ENCODE assay signal across 24 cellular contexts in genomic region chr13:69904784-69905183, GRCh38.
DNase-seq lines count a peak whose midpoint lies in the region; ATAC-seq and TF ChIP-seq lines count a peak whose summit lies in the region.
"Had no signal": no experiment of that assay in that cellular context is flagged by ENCODE, and none has a peak within 500 bp of the region (broad histone marks: within the 10 kb centered on the region; RNA-seq: fewer than 3 reads in every experiment).

No MANE protein-coding gene starts in this region.

- intact Hi-C loops in sciatic nerve (cut with DNase I) (no loop called here), MCF 10A (cut with micrococcal nuclease) (no loop called here)

- CTCF ChIA-PET in SK-N-SH (lab: Yijun Ruan, JAX) = no interaction called here
- CTCF ChIA-PET in MCF 10A (lab: Yijun Ruan, JAX) = no interaction called here

- TF ChIP-seq CTCF in SK-N-SH (IDR thresholded peaks at IDR 0.05) = no peak
- no peak for TF ChIP-seq CTCF in astrocyte of the cerebellum (IDR thresholded peaks at IDR 0.05; ENCODE audit: low read depth, low read length, missing control alignments)
- no peak for TF ChIP-seq CTCF in nephron (IDR thresholded peaks at IDR 0.05; ENCODE audit: unreplicated experiment in 3 of 3)
- no peak for TF ChIP-seq CTCF in MCF 10A (IDR thresholded peaks at IDR 0.05; ENCODE audit: unreplicated experiment)

- no peak for TF ChIP-seq EP300 in SK-N-SH (IDR thresholded peaks at IDR 0.05; ENCODE audit: borderline replicate concordance in 1 of 2, low read depth in 1 of 2, low read length in 1 of 2)

- DNase-seq in SK-N-SH = no peak
- peak; percentile 18 for DNase-seq in astrocyte of the cerebellum (ENCODE audit: low read depth)
- no peak for DNase-seq in stimulated activated CD4-positive, alpha-beta T cell treated with anti-CD3 and anti-CD28 coated beads, Interleukin-4, amount 100 ng/mL, for 4 hours
- DNase-seq in sciatic nerve (ENCODE audit: low spot score) = no peak
- no peak for DNase-seq in MCF 10A (ENCODE audit: unreplicated experiment)
- DNase-seq: 8988T; ACHN; AML-193; BE2C; CD4-positive, alpha-beta T cell; CD8-positive, alpha-beta memory T cell; DMS 273 treated with DMSO at 0.1 percent for 48 hours; DMS79; EL; GDM1; GM23248; H9 had no signal

- BruUV-seq in MCF 10A (replicated peaks; lab: Mats Ljungman, UMichigan) = no TSS peak

- H3K27me3 Mint-ChIP-seq in nephron (ENCODE audit: low read depth) (no peaks in the 10 kb centered on the region), MCF 10A (ENCODE audit: insufficient read depth, unreplicated experiment) (peaks cover 63% of the 10 kb centered on the region)
- H3K27me3 Mint-ChIP-seq: CD4-positive, alpha-beta T cell; CD8-positive, alpha-beta memory T cell had no signal

- TF ChIP-seq RAD21 in SK-N-SH (IDR thresholded peaks at IDR 0.05; ENCODE audit: low read length) = no peak

- ATAC-seq in SK-N-SH treated with all-trans-retinoic acid at 6 μM for 48 hours (no peak), sciatic nerve (no peak)
- ATAC-seq: A549, GM12878, HCT116 had no signal

- H3K27ac Mint-ChIP-seq in nephron = peak overlapping the region in 2 of 3 experiments; percentile 64 to 68
- H3K27ac Mint-ChIP-seq in MCF 10A (ENCODE audit: low read depth, unreplicated experiment) = no peak overlapping the region
- H3K27ac Mint-ChIP-seq: CD14-positive monocyte; CD4-positive, alpha-beta T cell; CD8-positive, alpha-beta memory T cell; H9 had no signal

- no peaks in the 10 kb centered on the region for H3K9me3 ChIP-seq in SK-N-SH
- H3K9me3 ChIP-seq: A549; BE2C; BLaER1 treated with 17β-estradiol and CSF1 and Interleukin-3, amounts not matched to agents 10 nM and 100 nM had no signal

- H2AFZ ChIP-seq in SK-N-SH (ENCODE audit: low read depth) = no peak overlapping the region
- H2AFZ ChIP-seq: GM23248 had no signal

- H3K9me2 ChIP-seq in SK-N-SH = no peaks in the 10 kb centered on the region

- H4K20me1 ChIP-seq in SK-N-SH (ENCODE audit: insufficient read depth) = no peaks in the 10 kb centered on the region
- H4K20me1 ChIP-seq: BLaER1 treated with 17β-estradiol and CSF1 and Interleukin-3, amounts not matched to agents 10 nM and 100 nM had no signal

- POLR2A ChIA-PET in SK-N-SH (lab: Yijun Ruan, JAX) (no interaction called here), MCF 10A (lab: Yijun Ruan, JAX) (no interaction called here)

- no peak overlapping the region for H3K9ac ChIP-seq in SK-N-SH
- H3K9ac ChIP-seq: BLaER1 treated with 17β-estradiol and CSF1 and Interleukin-3, amounts not matched to agents 10 nM and 100 nM; GM23248 had no signal

- no peaks in the 10 kb centered on the region for H3K36me3 Mint-ChIP-seq in nephron (ENCODE audit: low read depth)
- no peaks in the 10 kb centered on the region for H3K36me3 Mint-ChIP-seq in MCF 10A (ENCODE audit: insufficient read depth, unreplicated experiment)
- H3K36me3 Mint-ChIP-seq: CD14-positive monocyte; CD8-positive, alpha-beta memory T cell had no signal

- H3K4me3 Mint-ChIP-seq in nephron = no peak overlapping the region
- no peak overlapping the region for H3K4me3 Mint-ChIP-seq in MCF 10A (ENCODE audit: unreplicated experiment)
- H3K4me3 Mint-ChIP-seq: CD14-positive monocyte; CD4-positive, alpha-beta T cell; CD8-positive, alpha-beta memory T cell; H9 had no signal

- no peak overlapping the region for H3K27ac ChIP-seq in SK-N-SH (ENCODE audit: low read depth in 2 of 2, low read length in 1 of 2)
- H3K27ac ChIP-seq: A549; BLaER1 treated with 17β-estradiol and CSF1 and Interleukin-3, amounts not matched to agents 10 nM and 100 nM; GM23248 had no signal

- in situ Hi-C loops in astrocyte of the cerebellum (cut with HindIII; ENCODE audit: low sequenced_read_pairs) = no loop called here

- no peaks in the 10 kb centered on the region for H3F3A ChIP-seq in SK-N-SH (replicated peaks; ENCODE audit: insufficient read depth)

- no peak overlapping the region for H3K4me3 ChIP-seq in SK-N-SH (ENCODE audit: low read depth in 2 of 2, low read length in 1 of 2)
- no peak overlapping the region for H3K4me3 ChIP-seq in astrocyte of the cerebellum (ENCODE audit: low read depth, low read length)
- H3K4me3 ChIP-seq: A549; BLaER1 treated with 17β-estradiol and CSF1 and Interleukin-3, amounts not matched to agents 10 nM and 100 nM; GM12878; GM23248 had no signal

- H3K79me2 ChIP-seq in SK-N-SH (ENCODE audit: insufficient read depth) = no peaks in the 10 kb centered on the region

- no peaks in the 10 kb centered on the region for H3K4me1 Mint-ChIP-seq in nephron
- H3K4me1 Mint-ChIP-seq in MCF 10A (ENCODE audit: insufficient read depth, unreplicated experiment) = no peaks in the 10 kb centered on the region
- H3K4me1 Mint-ChIP-seq: CD14-positive monocyte; CD8-positive, alpha-beta memory T cell; H9 had no signal

- no peak overlapping the region for H3K4me2 ChIP-seq in SK-N-SH
- H3K4me2 ChIP-seq: A549; BLaER1 treated with 17β-estradiol and CSF1 and Interleukin-3, amounts not matched to agents 10 nM and 100 nM had no signal

- no peaks in the 10 kb centered on the region for H3K27me3 ChIP-seq in SK-N-SH (ENCODE audit: insufficient read depth)
- H3K27me3 ChIP-seq: BE2C; BLaER1 treated with 17β-estradiol and CSF1 and Interleukin-3, amounts not matched to agents 10 nM and 100 nM had no signal

- no peaks in the 10 kb centered on the region for H3K9me3 Mint-ChIP-seq in nephron
- H3K9me3 Mint-ChIP-seq in MCF 10A (ENCODE audit: unreplicated experiment) = no peaks in the 10 kb centered on the region
- H3K9me3 Mint-ChIP-seq: H9 had no signal

- no peaks in the 10 kb centered on the region for H3K36me3 ChIP-seq in SK-N-SH (replicated peaks in 1 of 2; ENCODE audit: control insufficient read depth in 1 of 2, insufficient read depth in 2 of 2, low read length in 1 of 2)
- H3K36me3 ChIP-seq: BE2C; BLaER1 treated with 17β-estradiol and CSF1 and Interleukin-3, amounts not matched to agents 10 nM and 100 nM had no signal

- H3K4me1 ChIP-seq in SK-N-SH (ENCODE audit: control insufficient read depth in 1 of 2, insufficient read depth in 2 of 2, low read depth in 1 of 2, low read length in 1 of 2) = no peaks in the 10 kb centered on the region
- H3K4me1 ChIP-seq: A549; BE2C; BLaER1 treated with 17β-estradiol and CSF1 and Interleukin-3, amounts not matched to agents 10 nM and 100 nM had no signal

TF ChIP-seq in SK-N-SH treated with all-trans-retinoic acid at 6 μM for 48 hours, 23 proteins besides CTCF, POLR2A, EP300 and RAD21 (continues in another document):
- TF ChIP-seq PATZ1 (CRISPR knock-in tag; IDR thresholded peaks at IDR 0.05; ENCODE audit: borderline replicate concordance) = peak; percentile 60; the same call in 1 of the 2 replicates
- TF ChIP-seq ZC3H10 (CRISPR knock-in tag; IDR thresholded peaks at IDR 0.05) = peak; percentile 44; the same call in 1 of the 2 replicates
- peak; percentile 59 for TF ChIP-seq TCF4 (CRISPR knock-in tag; IDR thresholded peaks at IDR 0.05; ENCODE audit: borderline replicate concordance)

TF ChIP-seq in SK-N-SH, 30 proteins besides CTCF, POLR2A, EP300 and RAD21:
- TF ChIP-seq MAX (IDR thresholded peaks at IDR 0.05; ENCODE audit: low read depth) (no peak), FOXJ3 (CRISPR knock-in tag; IDR thresholded peaks at IDR 0.05) (no peak), SIN3A (IDR thresholded peaks at IDR 0.05; ENCODE audit: borderline replicate concordance, low read depth, low read length) (no peak)
- TF ChIP-seq, protein P1, sequence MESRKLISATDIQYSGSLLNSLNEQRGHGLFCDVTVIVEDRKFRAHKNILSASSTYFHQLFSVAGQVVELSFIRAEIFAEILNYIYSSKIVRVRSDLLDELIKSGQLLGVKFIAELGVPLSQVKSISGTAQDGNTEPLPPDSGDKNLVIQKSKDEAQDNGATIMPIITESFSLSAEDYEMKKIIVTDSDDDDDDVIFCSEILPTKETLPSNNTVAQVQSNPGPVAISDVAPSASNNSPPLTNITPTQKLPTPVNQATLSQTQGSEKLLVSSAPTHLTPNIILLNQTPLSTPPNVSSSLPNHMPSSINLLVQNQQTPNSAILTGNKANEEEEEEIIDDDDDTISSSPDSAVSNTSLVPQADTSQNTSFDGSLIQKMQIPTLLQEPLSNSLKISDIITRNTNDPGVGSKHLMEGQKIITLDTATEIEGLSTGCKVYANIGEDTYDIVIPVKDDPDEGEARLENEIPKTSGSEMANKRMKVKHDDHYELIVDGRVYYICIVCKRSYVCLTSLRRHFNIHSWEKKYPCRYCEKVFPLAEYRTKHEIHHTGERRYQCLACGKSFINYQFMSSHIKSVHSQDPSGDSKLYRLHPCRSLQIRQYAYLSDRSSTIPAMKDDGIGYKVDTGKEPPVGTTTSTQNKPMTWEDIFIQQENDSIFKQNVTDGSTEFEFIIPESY (IDR thresholded peaks at IDR 0.05; ENCODE audit: borderline replicate concordance, low read depth) = no peak
- TF ChIP-seq, protein P2, sequence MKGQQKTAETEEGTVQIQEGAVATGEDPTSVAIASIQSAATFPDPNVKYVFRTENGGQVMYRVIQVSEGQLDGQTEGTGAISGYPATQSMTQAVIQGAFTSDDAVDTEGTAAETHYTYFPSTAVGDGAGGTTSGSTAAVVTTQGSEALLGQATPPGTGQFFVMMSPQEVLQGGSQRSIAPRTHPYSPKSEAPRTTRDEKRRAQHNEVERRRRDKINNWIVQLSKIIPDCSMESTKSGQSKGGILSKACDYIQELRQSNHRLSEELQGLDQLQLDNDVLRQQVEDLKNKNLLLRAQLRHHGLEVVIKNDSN (IDR thresholded peaks at IDR 0.05; ENCODE audit: borderline replicate concordance, low read depth) = no peak
